ENCODE assay signal across 25 cellular contexts in the genomic region with DNA sequence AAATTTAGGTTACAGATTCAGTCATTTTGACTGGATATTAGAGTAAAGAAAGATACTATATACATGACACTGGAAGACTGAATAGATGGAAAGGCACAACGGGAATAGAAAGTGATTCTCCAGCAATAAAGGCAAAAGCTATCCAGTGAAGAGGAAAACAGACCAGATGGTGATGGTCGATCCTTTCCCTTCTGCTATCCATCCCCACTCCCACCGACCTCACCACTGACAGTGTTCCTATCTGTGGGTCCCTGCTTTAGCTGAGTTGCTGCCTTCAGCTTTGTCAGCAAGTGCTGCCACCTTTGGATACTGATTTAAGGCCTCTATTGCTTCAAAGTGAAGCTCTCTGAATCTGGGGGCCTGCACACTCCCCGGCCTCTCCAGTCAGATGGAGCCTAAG.
"Had no signal": no experiment of that assay in that cellular context is flagged by ENCODE, and none has a peak within 500 bp of the region (broad histone marks: within the 10 kb centered on the region; RNA-seq: fewer than 3 reads in every experiment).

No MANE protein-coding gene starts in this region.

- H3K4me3 Mint-ChIP-seq: memory B cell, natural killer cell, neural progenitor cell had no signal

- H3K36me3 Mint-ChIP-seq: memory B cell, natural killer cell, neural progenitor cell had no signal

- H3K9ac ChIP-seq: neural progenitor cell had no signal

- H3K27me3 ChIP-seq: dorsolateral prefrontal cortex, gastrocnemius medialis, heart left ventricle, hepatocyte, neural progenitor cell, ovary, right lobe of liver, stomach, thyroid gland, vagina had no signal

- H3K9me3 ChIP-seq: gastrocnemius medialis, heart left ventricle, ovary, right lobe of liver, stomach, thyroid gland, vagina had no signal

- H3K27ac ChIP-seq: dorsolateral prefrontal cortex, epithelial cell of prostate, gastrocnemius medialis, hepatocyte, neural progenitor cell, ovary, right lobe of liver, stomach, thyroid gland, vagina had no signal

- H3K4me1 ChIP-seq: gastrocnemius medialis, right lobe of liver had no signal

- H3K4me1 Mint-ChIP-seq: memory B cell had no signal

- H3K36me3 ChIP-seq: gastrocnemius medialis, heart left ventricle, neural progenitor cell, ovary, right lobe of liver, stomach, thyroid gland, vagina had no signal

- H3K9me3 Mint-ChIP-seq: memory B cell, natural killer cell, neural progenitor cell had no signal

- DNase-seq: dorsolateral prefrontal cortex; effector CD4-positive, alpha-beta T cell; foreskin fibroblast; gastrocnemius medialis; kidney; natural killer cell; ovary; right lobe of liver; small intestine; stimulated activated CD4-positive, alpha-beta T cell treated with anti-CD3 and anti-CD28 coated beads, Interleukin-15, amount 100 ng/mL, for 24 hours; stimulated activated CD4-positive, alpha-beta T cell treated with anti-CD3 and anti-CD28 coated beads, Interleukin-4, amount 100 ng/mL, for 1 hour; stimulated activated CD8-positive, alpha-beta memory T cell treated with anti-CD3 and anti-CD28 coated beads, Interleukin-4, amount 100 ng/mL, for 48 hours; stimulated activated naive CD4-positive, alpha-beta T cell treated with Interleukin-2 at 50 U/mL for 16 hours; stomach; thyroid gland; trophoblast cell had no signal

- H3K4me3 ChIP-seq: dorsolateral prefrontal cortex, gastrocnemius medialis, heart left ventricle, hepatocyte, lung, neural progenitor cell, ovary, right lobe of liver, stomach, thyroid gland, vagina had no signal

- H2AFZ ChIP-seq: hepatocyte, neural progenitor cell had no signal

- H3K4me2 ChIP-seq: hepatocyte, neural progenitor cell had no signal

- H3K27ac Mint-ChIP-seq: memory B cell, natural killer cell, neural progenitor cell had no signal

- ATAC-seq: esophagus mucosa, gastrocnemius medialis, left lobe of liver, natural killer cell, right lobe of liver had no signal
